8 cellular contexts compared by ENCODE assay signal in genomic region chr11:119205574-119206511, GRCh38. TPM values are rescaled to one million over a fixed set of nuclear protein-coding genes. Genes with fewer than 3 reads are reported as not detected.
DNase-seq lines count a peak whose midpoint lies in the region; ATAC-seq and TF ChIP-seq lines count a peak whose summit lies in the region.

TSS of gene CBL (plus strand) at chr11:119206339. CDS start at chr11:119206418, 79 bp downstream.

- TF ChIP-seq CTCF in GM23338 (conservative IDR thresholded peaks at IDR 0.05; ENCODE audit: low read depth in 2 of 2) (peak; percentile 67 to 80), LNCAP (IDR thresholded peaks at IDR 0.05) (peak; percentile 90), RWPE1 (conservative IDR thresholded peaks at IDR 0.05; ENCODE audit: low read depth) (peak; percentile 92), fibroblast of the aortic adventitia (IDR thresholded peaks at IDR 0.05; ENCODE audit: insufficient read depth, low read length) (peak; percentile 91), nephron (IDR thresholded peaks at IDR 0.05; ENCODE audit: unreplicated experiment in 3 of 3) (peak; percentile 89 to 95 (median 90))

- H3K4me3 Mint-ChIP-seq in GM23338, result peak within 1 kb of the TSS; percentile 95
- H3K4me3 Mint-ChIP-seq in nephron, result peak within 1 kb of the TSS; percentile 93 to 100 (median 98)

- H4K20me1 ChIP-seq in GM23338 (replicated peaks; ENCODE audit: insufficient read depth), result peaks cover 27% of the 10 kb centered on the region

- H3K36me3 ChIP-seq in GM23338 (ENCODE audit: insufficient read depth), result no peaks in the 10 kb centered on the region

- peak within 1 kb of the TSS; percentile 99 for H3K27ac ChIP-seq in GM23338 (ENCODE audit: low read depth)
- H3K27ac ChIP-seq in RWPE1, result peak within 1 kb of the TSS; percentile 95

- H3K4me1 Mint-ChIP-seq in GM23338 (peaks cover 27% of the 10 kb centered on the region), nephron (peaks cover 34% of the 10 kb centered on the region)

- H3K27me3 Mint-ChIP-seq in GM23338 (ENCODE audit: insufficient read depth, low read depth, poor library complexity), result peaks cover 5% of the 10 kb centered on the region
- peaks cover 4% of the 10 kb centered on the region for H3K27me3 Mint-ChIP-seq in nephron (ENCODE audit: low read depth)

- ATAC-seq in GM23338, result peak; percentile 76
- ATAC-seq in stimulated activated naive CD8-positive, alpha-beta T cell treated with anti-CD3 and anti-CD28 coated beads, Interleukin-15, Interleukin-2, amounts not matched to agents 100 U/mL and 50 U/mL, for 24 hours, result peak; percentile 90

- POLR2A ChIA-PET in RWPE1 (lab: Yijun Ruan, JAX; ENCODE audit: low non-redundant PET), result interaction anchor here (0.6 kb wide), 1 partner anchor 132 kb away, joined by 3 read pairs; no protein-coding TSS in a partner anchor

- peak within 1 kb of the TSS; percentile 93 for H3K4me2 ChIP-seq in GM23338

- H2AFZ ChIP-seq in GM23338, result peak within 1 kb of the TSS; percentile 94

- DNase-seq in EL (peak; percentile 89), GM23338 (ENCODE audit: low spot score) (peak; percentile 96), RWPE1 (ENCODE audit: low spot score) (peak; percentile 95), fibroblast of the aortic adventitia (ENCODE audit: low read depth) (peak; percentile 88)
- peak; percentile 95 for DNase-seq in activated T-helper 9 cell treated with anti-CD3 and anti-CD28 coated beads, Interleukin-2, amount 50 U/mL, for 16 hours (ENCODE audit: low read depth)
- peak; percentile 99 for DNase-seq in stimulated activated naive CD8-positive, alpha-beta T cell treated with anti-CD3 and anti-CD28 coated beads, Interleukin-15, Interleukin-2, amounts not matched to agents 100 U/mL and 50 U/mL, for 24 hours

- H3K79me2 ChIP-seq in GM23338 (replicated peaks; ENCODE audit: insufficient read depth), result peaks cover 42% of the 10 kb centered on the region

- no peaks in the 10 kb centered on the region for H3K27me3 ChIP-seq in GM23338 (ENCODE audit: insufficient read depth)

- peaks cover 2% of the 10 kb centered on the region; the same call in 1 of the 3 replicates for H3K9me3 Mint-ChIP-seq in GM23338
- no peaks in the 10 kb centered on the region for H3K9me3 Mint-ChIP-seq in nephron

- H3K4me1 ChIP-seq in GM23338 (ENCODE audit: insufficient read depth), result peaks cover 40% of the 10 kb centered on the region

- H3K9me2 ChIP-seq in GM23338 (ENCODE audit: insufficient read depth), result no peaks in the 10 kb centered on the region

- H3K27ac Mint-ChIP-seq in GM23338 (peak within 1 kb of the TSS; percentile 93), nephron (peak within 1 kb of the TSS; percentile 95 to 97 (median 96))

- H3K36me3 Mint-ChIP-seq in GM23338 (ENCODE audit: low read depth), result peaks cover 5% of the 10 kb centered on the region; the same call in 1 of the 3 replicates
- no peaks in the 10 kb centered on the region for H3K36me3 Mint-ChIP-seq in nephron (ENCODE audit: low read depth)

- H3K4me3 ChIP-seq in GM23338, result peak within 1 kb of the TSS; percentile 87
- H3K4me3 ChIP-seq in fibroblast of the aortic adventitia (ENCODE audit: low read depth, low read length), result peak within 1 kb of the TSS; percentile 95

- CTCF ChIA-PET in RWPE1 (lab: Yijun Ruan, JAX), result interaction anchor here (0.5 to 0.9 kb wide), 8 partner anchors 9 to 404 kb away, joined by 3 to 8 read pairs (median 3); partner anchors contain the start of gene C2CD2L

- H3F3A ChIP-seq in GM23338 (replicated peaks; ENCODE audit: low read depth), result peaks cover 10% of the 10 kb centered on the region

TF ChIP-seq in GM23338, 12 proteins besides CTCF, POLR2A, EP300 and RAD21:
- TF ChIP-seq REST (IDR thresholded peaks at IDR 0.05; ENCODE audit: unreplicated experiment) (no peak), POLR2AphosphoS5 (IDR thresholded peaks at IDR 0.05; ENCODE audit: low read depth) (peak; percentile 68)

RNA-seq across cellular contexts. Expression of gene CBL, which starts in this region (rescaled TPM):
- total RNA-seq in GM23338 (2014; rRNA removed; shearing (Covaris generic)), result 67.6 and 67.8 TPM in 2 replicates
- 31.6 and 40.1 TPM in 2 replicates for polyA plus RNA-seq in GM23338 (2016; fragmentation: Nextera tagmentation; extraction: Ambion mirVana)
- total RNA-seq in fibroblast of the aortic adventitia (ENCODE audit: low replicate concordance), result 4.0 and 11.4 TPM in 2 replicates

Comparison
In these comparisons a context has a peak if more than half of its experiments do, and no peak if none do; other contexts are left out.
1. Peak in every context shown above with its lines: DNase-seq, ATAC-seq, H3K4me3 ChIP-seq and H3K27ac ChIP-seq.